8 cellular contexts compared by ENCODE assay signal in the genomic region with DNA sequence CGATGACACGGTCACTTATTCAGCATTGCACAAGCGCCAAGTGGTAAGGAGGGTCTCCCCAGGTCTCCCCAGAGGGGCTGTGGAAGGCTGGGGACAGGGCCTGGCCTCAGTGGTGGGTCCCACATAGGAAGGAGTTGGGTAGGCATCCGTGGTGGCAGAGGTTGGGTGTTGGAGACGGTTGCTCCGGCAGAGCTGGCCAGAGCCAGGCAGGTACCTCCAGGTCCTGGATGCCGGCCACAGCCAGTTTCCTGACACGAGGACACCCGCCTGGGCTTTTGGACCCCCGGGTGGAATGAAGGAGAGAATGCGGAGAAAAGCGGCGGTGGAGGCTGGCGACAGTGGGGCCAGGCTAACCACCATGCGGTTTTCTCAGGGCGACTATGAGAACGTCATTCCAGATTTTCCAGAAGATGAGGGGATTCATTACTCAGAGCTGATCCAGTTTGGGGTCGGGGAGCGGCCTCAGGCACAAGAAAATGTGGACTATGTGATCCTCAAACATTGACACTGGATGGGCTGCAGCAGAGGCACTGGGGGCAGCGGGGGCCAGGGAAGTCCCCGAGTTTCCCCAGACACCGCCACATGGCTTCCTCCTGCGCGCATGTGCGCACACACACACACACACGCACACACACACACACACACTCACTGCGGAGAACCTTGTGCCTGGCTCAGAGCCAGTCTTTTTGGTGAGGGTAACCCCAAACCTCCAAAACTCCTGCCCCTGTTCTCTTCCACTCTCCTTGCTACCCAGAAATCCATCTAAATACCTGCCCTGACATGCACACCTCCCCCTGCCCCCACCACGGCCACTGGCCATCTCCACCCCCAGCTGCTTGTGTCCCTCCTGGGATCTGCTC. TPM values are rescaled to one million over a fixed set of nuclear protein-coding genes. Genes with fewer than 3 reads are reported as not detected.
DNase-seq lines count a peak whose midpoint lies in the region; ATAC-seq and TF ChIP-seq lines count a peak whose summit lies in the region.

No MANE protein-coding gene starts in this region.

- peak overlapping the region; percentile 57 to 89 for H3K27ac Mint-ChIP-seq in effector memory CD8-positive, alpha-beta T cell
- H3K27ac Mint-ChIP-seq in HFFc6 = no peak overlapping the region

- no peak overlapping the region for H3K27ac ChIP-seq in hepatocyte

- peaks cover 26 to 61% of the 10 kb centered on the region in 2 donors for H3K27me3 Mint-ChIP-seq in effector memory CD8-positive, alpha-beta T cell
- H3K27me3 Mint-ChIP-seq in HFFc6 (ENCODE audit: insufficient read depth) = peaks cover 39% of the 10 kb centered on the region

- H3K4me1 Mint-ChIP-seq in effector memory CD8-positive, alpha-beta T cell (ENCODE audit: low read depth in 2 of 2) = peaks cover 18 to 24% of the 10 kb centered on the region in 2 donors
- no peaks in the 10 kb centered on the region for H3K4me1 Mint-ChIP-seq in HFFc6 (ENCODE audit: low read depth)

- TF ChIP-seq CTCF in HFFc6 (IDR thresholded peaks at IDR 0.05) (no peak), hepatocyte (IDR thresholded peaks at IDR 0.05; ENCODE audit: poor library complexity) (no peak)

- 93% methylated on average over 18 of the region's 28 CpGs for WGBS in hepatocyte (ENCODE audit: low lambda C conversion rate, missing lambda C conversion rate)

- no peak overlapping the region for H3K4me2 ChIP-seq in hepatocyte

- ATAC-seq in GM21447 (IDR thresholded peaks at IDR 0.05; ENCODE audit: unreplicated experiment) (peak; percentile 33), HG03457 (IDR thresholded peaks at IDR 0.05; ENCODE audit: unreplicated experiment) (no peak)
- peak; percentile 79 for ATAC-seq in effector memory CD8-positive, alpha-beta T cell (replicated peaks)

- H3K4me3 ChIP-seq in hepatocyte = no peak overlapping the region

- peaks cover 22% of the 10 kb centered on the region for H3K36me3 Mint-ChIP-seq in effector memory CD8-positive, alpha-beta T cell (ENCODE audit: insufficient read depth)
- H3K36me3 Mint-ChIP-seq in HFFc6 (ENCODE audit: low read depth) = no peaks in the 10 kb centered on the region

- H3K9me3 ChIP-seq in hepatocyte (ENCODE audit: low read depth) = no peaks in the 10 kb centered on the region

- H3K9me3 Mint-ChIP-seq in effector memory CD8-positive, alpha-beta T cell = no peaks in the 10 kb centered on the region
- no peaks in the 10 kb centered on the region for H3K9me3 Mint-ChIP-seq in HFFc6

- H3K4me1 ChIP-seq in hepatocyte (ENCODE audit: insufficient read depth) = no peaks in the 10 kb centered on the region

- H3K9me2 ChIP-seq in hepatocyte (replicated peaks; ENCODE audit: insufficient read depth) = no peaks in the 10 kb centered on the region

- H4K20me1 ChIP-seq in hepatocyte (ENCODE audit: insufficient read depth, poor library complexity, severe bottlenecking) = no peaks in the 10 kb centered on the region

- in situ Hi-C loops in G401 (cut with HindIII; ENCODE audit: low sequenced_read_pairs) = no loop called here

- peak overlapping the region; percentile 47 to 69 for H3K4me3 Mint-ChIP-seq in effector memory CD8-positive, alpha-beta T cell
- no peak overlapping the region for H3K4me3 Mint-ChIP-seq in HFFc6

- no peak overlapping the region for H2AFZ ChIP-seq in hepatocyte

- no peaks in the 10 kb centered on the region for H3K27me3 ChIP-seq in hepatocyte

- no peaks in the 10 kb centered on the region for H3K79me2 ChIP-seq in hepatocyte

- peak; percentile 82 for DNase-seq in activated CD4-positive, alpha-beta T cell treated with anti-CD3 and anti-CD28 coated beads for 48 hours
- peak; percentile 46 to 61 (median 60) for DNase-seq in effector memory CD8-positive, alpha-beta T cell
- peak; percentile 67 to 74 for DNase-seq in stimulated activated CD8-positive, alpha-beta memory T cell treated with anti-CD3 and anti-CD28 coated beads, Interleukin-15, amount 100 ng/mL, for 48 hours (ENCODE audit: low read depth in 2 of 2)
- DNase-seq in HFFc6 (no peak), G401 (ENCODE audit: low spot score) (no peak), hepatocyte (ENCODE audit: low spot score) (no peak)

- H3K36me3 ChIP-seq in hepatocyte (replicated peaks; ENCODE audit: insufficient read depth, low read depth) = no peaks in the 10 kb centered on the region

RNA-seq across cellular contexts. Expression of a gene that starts 1.3 kb away (rescaled TPM):
- not detected for total RNA-seq in HFFc6 (2021; fragmentation: NEBNext Ultra II Directional; extraction: Animal tissue kit (Norgen Biotek cat#: 25700))
- not detected in 2 replicates for total RNA-seq in G401 (2014; rRNA removed; shearing (Covaris generic))
- not detected in 2 replicates for total RNA-seq in hepatocyte
- not detected in 2 replicates for polyA plus RNA-seq in hepatocyte

RNA-seq across cellular contexts. Expression of a gene that starts 11.8 kb away (rescaled TPM):
- not detected for total RNA-seq in HFFc6 (2021; fragmentation: NEBNext Ultra II Directional; extraction: Animal tissue kit (Norgen Biotek cat#: 25700))
- not detected in 2 replicates for total RNA-seq in G401 (2014; rRNA removed; shearing (Covaris generic))
- 0.80 and 1.6 TPM in 2 replicates for total RNA-seq in hepatocyte
- polyA plus RNA-seq in hepatocyte = 2.4 TPM in 1 of 2 replicates, not detected in the other

RNA-seq across cellular contexts. Expression of a gene that starts 17.4 kb away (rescaled TPM):
- total RNA-seq in HFFc6 (2021; fragmentation: NEBNext Ultra II Directional; extraction: Animal tissue kit (Norgen Biotek cat#: 25700)) = under 1 TPM in 4 of 6 experiments, not detected in 2; 0.24 to 0.59 (median 0.57) TPM
- total RNA-seq in G401 (2014; rRNA removed; shearing (Covaris generic)) = not detected in 2 replicates
- total RNA-seq in hepatocyte = 1.6 and 3.5 TPM in 2 replicates
- polyA plus RNA-seq in hepatocyte = 1.9 TPM in 1 of 2 replicates, not detected in the other

RNA-seq across cellular contexts. Expression of a gene that starts 24.4 kb away (rescaled TPM):
- total RNA-seq in HFFc6 (2021; fragmentation: NEBNext Ultra II Directional; extraction: Animal tissue kit (Norgen Biotek cat#: 25700)) = not detected
- total RNA-seq in G401 (2014; rRNA removed; shearing (Covaris generic)) = not detected in 2 replicates
- total RNA-seq in hepatocyte = not detected in 2 replicates
- 0.17 TPM in 1 of 2 replicates, not detected in the other for polyA plus RNA-seq in hepatocyte

RNA-seq across cellular contexts. Expression of a gene that starts 54.5 kb away (rescaled TPM):
- not detected for total RNA-seq in HFFc6 (2021; fragmentation: NEBNext Ultra II Directional; extraction: Animal tissue kit (Norgen Biotek cat#: 25700))
- not detected in 2 replicates for total RNA-seq in G401 (2014; rRNA removed; shearing (Covaris generic))
- total RNA-seq in hepatocyte = 2.8 TPM in 1 of 2 replicates, not detected in the other
- 0.47 and 0.81 TPM in 2 replicates for polyA plus RNA-seq in hepatocyte

Comparison
In these comparisons a context has a peak if more than half of its experiments do, and no peak if none do; other contexts are left out.
1. DNase-seq: peak in activated CD4-positive, alpha-beta T cell treated with anti-CD3 and anti-CD28 coated beads for 48 hours (single experiment), effector memory CD8-positive, alpha-beta T cell (3 of 3) and stimulated activated CD8-positive, alpha-beta memory T cell treated with anti-CD3 and anti-CD28 coated beads, Interleukin-15, amount 100 ng/mL, for 48 hours (2 of 2); none in HFFc6 (single experiment), G401 (single experiment) and hepatocyte (single experiment).